Comparison of ENCODE assay signal across 20 cellular contexts in the genomic region with DNA sequence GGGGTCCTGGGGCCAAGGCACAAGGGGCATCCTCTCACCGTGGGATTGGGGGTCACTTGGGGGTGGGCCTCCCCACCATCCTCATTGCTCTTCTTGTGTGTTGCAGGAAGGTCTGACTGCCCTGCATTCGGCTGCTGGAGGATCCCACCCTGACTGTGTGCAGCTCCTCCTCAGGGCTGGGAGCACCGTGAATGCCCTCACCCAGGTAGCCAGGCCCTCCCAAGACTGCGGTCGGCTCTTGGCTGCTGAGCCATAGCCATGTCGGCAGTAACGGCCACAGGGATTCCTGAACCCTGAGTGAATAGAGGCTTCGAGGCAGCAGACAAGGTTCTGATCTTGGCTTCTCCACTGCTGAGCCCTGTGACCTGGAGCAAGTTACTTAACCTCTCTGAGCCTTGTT.
"Had no signal": no experiment of that assay in that cellular context is flagged by ENCODE, and none has a peak within 500 bp of the region (broad histone marks: within the 10 kb centered on the region; RNA-seq: fewer than 3 reads in every experiment).

No MANE protein-coding gene starts in this region.

- H3K4me1 Mint-ChIP-seq: activated T-helper 17 cell treated with anti-CD3 and anti-CD28 coated beads, Interleukin-2, amount 50 U/mL, for 72 hours; endodermal cell had no signal

- H3K4me3 ChIP-seq: breast epithelium, gastroesophageal sphincter, smooth muscle cell, transverse colon had no signal

- H3K36me3 ChIP-seq: breast epithelium, neutrophil, transverse colon had no signal

- H3K9me3 ChIP-seq: breast epithelium, gastroesophageal sphincter, neutrophil, transverse colon had no signal

- H3K4me3 Mint-ChIP-seq: activated naive CD8-positive, alpha-beta T cell treated with anti-CD3 and anti-CD28 coated beads, Interleukin-2, amount 50 U/mL, for 24 hours; activated T-helper 17 cell treated with anti-CD3 and anti-CD28 coated beads, Interleukin-2, amount 50 U/mL, for 72 hours; endodermal cell; naive B cell; T-helper 1 cell treated with Interleukin-12 subunit alpha and Interleukin-12 subunit beta and Interleukin-4 antibody, amounts not matched to agents 30 μg/mL and 1 μg/mL, for 36 hours had no signal

- ATAC-seq: activated naive CD8-positive, alpha-beta T cell treated with anti-CD3 and anti-CD28 coated beads, Interleukin-2, amount 50 U/mL, for 24 hours; activated T-helper 17 cell treated with anti-CD3 and anti-CD28 coated beads, Interleukin-2, amount 50 U/mL, for 72 hours; gastroesophageal sphincter; left colon; stimulated activated naive CD8-positive, alpha-beta T cell treated with anti-CD3 and anti-CD28 coated beads, Interleukin-15, Interleukin-2, amounts not matched to agents 100 U/mL and 50 U/mL, for 24 hours had no signal

- H3K27me3 ChIP-seq: breast epithelium, gastroesophageal sphincter, neutrophil, transverse colon had no signal

- H3K27ac ChIP-seq: breast epithelium, gastroesophageal sphincter, neutrophil, transverse colon had no signal

- H3K4me2 ChIP-seq: smooth muscle cell had no signal

- H3K27ac Mint-ChIP-seq: activated naive CD8-positive, alpha-beta T cell treated with anti-CD3 and anti-CD28 coated beads, Interleukin-2, amount 50 U/mL, for 24 hours; activated T-helper 17 cell treated with anti-CD3 and anti-CD28 coated beads, Interleukin-2, amount 50 U/mL, for 72 hours; T-helper 1 cell treated with Interleukin-12 subunit alpha and Interleukin-12 subunit beta and Interleukin-4 antibody, amounts not matched to agents 30 μg/mL and 1 μg/mL, for 36 hours had no signal

- H3K27me3 Mint-ChIP-seq: activated naive CD8-positive, alpha-beta T cell treated with anti-CD3 and anti-CD28 coated beads, Interleukin-2, amount 50 U/mL, for 24 hours; activated T-helper 17 cell treated with anti-CD3 and anti-CD28 coated beads, Interleukin-2, amount 50 U/mL, for 72 hours; naive B cell had no signal

- DNase-seq: activated CD4-positive, alpha-beta T cell treated with anti-CD3 and anti-CD28 coated beads for 4 hours; activated naive CD4-positive, alpha-beta T cell treated with Interleukin-2 at 50 U/mL for 16 hours; activated naive CD8-positive, alpha-beta T cell treated with anti-CD3 and anti-CD28 coated beads, Interleukin-2, amount 50 U/mL, for 24 hours; aorta; cerebellar nuclear complex; endodermal cell; erythroblast; left colon; naive B cell; right cardiac atrium; stimulated activated CD4-positive, alpha-beta T cell treated with anti-CD3 and anti-CD28 coated beads, Interleukin-4, amount 100 ng/mL, for 4 hours; stimulated activated CD8-positive, alpha-beta memory T cell treated with anti-CD3 and anti-CD28 coated beads, Interleukin-4, amount 100 ng/mL, for 48 hours; stimulated activated naive CD8-positive, alpha-beta T cell treated with anti-CD3 and anti-CD28 coated beads, Interleukin-15, Interleukin-2, amounts not matched to agents 100 U/mL and 50 U/mL, for 24 hours; transverse colon had no signal

- H3K4me1 ChIP-seq: breast epithelium, gastroesophageal sphincter, transverse colon had no signal

- H3K9me3 Mint-ChIP-seq: activated naive CD8-positive, alpha-beta T cell treated with anti-CD3 and anti-CD28 coated beads, Interleukin-2, amount 50 U/mL, for 24 hours; activated T-helper 17 cell treated with anti-CD3 and anti-CD28 coated beads, Interleukin-2, amount 50 U/mL, for 72 hours; endodermal cell; naive B cell; T-helper 1 cell treated with Interleukin-12 subunit alpha and Interleukin-12 subunit beta and Interleukin-4 antibody, amounts not matched to agents 30 μg/mL and 1 μg/mL, for 36 hours had no signal
